1 cellular context compared by ENCODE assay signal in genomic region chr1:59432531-59433439, GRCh38.
A peak's percentile ranks its signal among the peaks of the same experiment; 100 is the strongest.
TF ChIP-seq lines count a peak whose summit lies in the region.

No MANE protein-coding gene starts in this region.

TF ChIP-seq in liver, 16 proteins besides CTCF, POLR2A, EP300 and RAD21 (continued from another document):
- TF ChIP-seq REST (IDR thresholded peaks at IDR 0.05) (peak; percentile 44), SP1 (IDR thresholded peaks at IDR 0.05) (peak; percentile 80), MAX (IDR thresholded peaks at IDR 0.05) (peak; percentile 48), HNF4A (conservative IDR thresholded peaks at IDR 0.05) (peak; percentile 41 to 53), EGR1 (IDR thresholded peaks at IDR 0.05; ENCODE audit: low read depth in 2 of 2) (no peak), JUND (IDR thresholded peaks at IDR 0.05) (peak in 1 of 2 donors; percentile 38), TAF1 (conservative IDR thresholded peaks at IDR 0.05) (no peak), RXRA (IDR thresholded peaks at IDR 0.05) (peak; percentile 59 to 61), FOXA1 (IDR thresholded peaks at IDR 0.05) (peak; percentile 6)
